ENCODE assay signal across 1 cellular context in the genomic region with DNA sequence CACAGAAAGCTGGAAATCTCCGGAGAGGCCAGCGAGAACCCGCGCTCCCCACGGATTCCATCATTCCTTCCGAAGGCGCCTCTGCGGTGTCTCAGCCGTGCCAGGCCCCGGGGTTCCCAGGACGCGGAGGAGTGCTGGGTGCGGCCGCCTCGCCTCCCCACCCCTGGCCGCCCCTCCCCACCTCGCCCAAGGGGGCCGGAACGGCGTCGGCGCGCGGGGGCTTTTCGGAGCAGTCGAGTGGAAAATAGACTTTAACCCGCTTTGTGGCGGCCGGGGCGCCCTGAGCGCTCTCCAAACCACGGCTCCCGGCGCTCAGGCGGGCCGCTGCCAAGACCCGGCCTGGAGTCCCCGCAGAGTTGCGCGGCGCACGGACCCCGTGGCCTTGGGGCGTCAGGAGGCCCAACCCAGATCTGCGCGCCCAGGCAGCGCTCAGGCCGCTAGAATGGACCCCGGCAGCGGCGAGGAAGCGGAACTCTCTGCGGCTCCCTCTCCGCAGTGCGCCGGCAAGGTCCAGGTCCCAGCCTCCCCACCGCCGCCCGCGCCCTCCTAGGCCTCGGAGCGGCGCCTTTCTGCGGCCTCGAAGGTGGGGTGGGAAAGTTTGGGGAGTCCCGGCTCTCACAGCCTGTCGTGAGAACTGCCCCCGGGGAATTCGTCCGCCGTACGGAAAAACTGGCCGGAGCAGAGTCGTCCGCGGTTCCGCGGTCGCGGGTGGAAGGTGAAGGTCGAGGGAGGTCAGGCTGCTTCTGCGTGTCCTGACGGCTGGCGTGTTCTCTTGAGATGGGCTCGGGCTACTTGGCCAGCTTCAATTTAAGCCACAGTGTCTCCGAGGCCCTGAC.
TF ChIP-seq lines count a peak whose summit lies in the region.

No MANE protein-coding gene starts in this region.

TF ChIP-seq in HepG2, 621 proteins besides CTCF, POLR2A, EP300 and RAD21 (continued from another document and continues in another):
- TF ChIP-seq, protein P1, sequence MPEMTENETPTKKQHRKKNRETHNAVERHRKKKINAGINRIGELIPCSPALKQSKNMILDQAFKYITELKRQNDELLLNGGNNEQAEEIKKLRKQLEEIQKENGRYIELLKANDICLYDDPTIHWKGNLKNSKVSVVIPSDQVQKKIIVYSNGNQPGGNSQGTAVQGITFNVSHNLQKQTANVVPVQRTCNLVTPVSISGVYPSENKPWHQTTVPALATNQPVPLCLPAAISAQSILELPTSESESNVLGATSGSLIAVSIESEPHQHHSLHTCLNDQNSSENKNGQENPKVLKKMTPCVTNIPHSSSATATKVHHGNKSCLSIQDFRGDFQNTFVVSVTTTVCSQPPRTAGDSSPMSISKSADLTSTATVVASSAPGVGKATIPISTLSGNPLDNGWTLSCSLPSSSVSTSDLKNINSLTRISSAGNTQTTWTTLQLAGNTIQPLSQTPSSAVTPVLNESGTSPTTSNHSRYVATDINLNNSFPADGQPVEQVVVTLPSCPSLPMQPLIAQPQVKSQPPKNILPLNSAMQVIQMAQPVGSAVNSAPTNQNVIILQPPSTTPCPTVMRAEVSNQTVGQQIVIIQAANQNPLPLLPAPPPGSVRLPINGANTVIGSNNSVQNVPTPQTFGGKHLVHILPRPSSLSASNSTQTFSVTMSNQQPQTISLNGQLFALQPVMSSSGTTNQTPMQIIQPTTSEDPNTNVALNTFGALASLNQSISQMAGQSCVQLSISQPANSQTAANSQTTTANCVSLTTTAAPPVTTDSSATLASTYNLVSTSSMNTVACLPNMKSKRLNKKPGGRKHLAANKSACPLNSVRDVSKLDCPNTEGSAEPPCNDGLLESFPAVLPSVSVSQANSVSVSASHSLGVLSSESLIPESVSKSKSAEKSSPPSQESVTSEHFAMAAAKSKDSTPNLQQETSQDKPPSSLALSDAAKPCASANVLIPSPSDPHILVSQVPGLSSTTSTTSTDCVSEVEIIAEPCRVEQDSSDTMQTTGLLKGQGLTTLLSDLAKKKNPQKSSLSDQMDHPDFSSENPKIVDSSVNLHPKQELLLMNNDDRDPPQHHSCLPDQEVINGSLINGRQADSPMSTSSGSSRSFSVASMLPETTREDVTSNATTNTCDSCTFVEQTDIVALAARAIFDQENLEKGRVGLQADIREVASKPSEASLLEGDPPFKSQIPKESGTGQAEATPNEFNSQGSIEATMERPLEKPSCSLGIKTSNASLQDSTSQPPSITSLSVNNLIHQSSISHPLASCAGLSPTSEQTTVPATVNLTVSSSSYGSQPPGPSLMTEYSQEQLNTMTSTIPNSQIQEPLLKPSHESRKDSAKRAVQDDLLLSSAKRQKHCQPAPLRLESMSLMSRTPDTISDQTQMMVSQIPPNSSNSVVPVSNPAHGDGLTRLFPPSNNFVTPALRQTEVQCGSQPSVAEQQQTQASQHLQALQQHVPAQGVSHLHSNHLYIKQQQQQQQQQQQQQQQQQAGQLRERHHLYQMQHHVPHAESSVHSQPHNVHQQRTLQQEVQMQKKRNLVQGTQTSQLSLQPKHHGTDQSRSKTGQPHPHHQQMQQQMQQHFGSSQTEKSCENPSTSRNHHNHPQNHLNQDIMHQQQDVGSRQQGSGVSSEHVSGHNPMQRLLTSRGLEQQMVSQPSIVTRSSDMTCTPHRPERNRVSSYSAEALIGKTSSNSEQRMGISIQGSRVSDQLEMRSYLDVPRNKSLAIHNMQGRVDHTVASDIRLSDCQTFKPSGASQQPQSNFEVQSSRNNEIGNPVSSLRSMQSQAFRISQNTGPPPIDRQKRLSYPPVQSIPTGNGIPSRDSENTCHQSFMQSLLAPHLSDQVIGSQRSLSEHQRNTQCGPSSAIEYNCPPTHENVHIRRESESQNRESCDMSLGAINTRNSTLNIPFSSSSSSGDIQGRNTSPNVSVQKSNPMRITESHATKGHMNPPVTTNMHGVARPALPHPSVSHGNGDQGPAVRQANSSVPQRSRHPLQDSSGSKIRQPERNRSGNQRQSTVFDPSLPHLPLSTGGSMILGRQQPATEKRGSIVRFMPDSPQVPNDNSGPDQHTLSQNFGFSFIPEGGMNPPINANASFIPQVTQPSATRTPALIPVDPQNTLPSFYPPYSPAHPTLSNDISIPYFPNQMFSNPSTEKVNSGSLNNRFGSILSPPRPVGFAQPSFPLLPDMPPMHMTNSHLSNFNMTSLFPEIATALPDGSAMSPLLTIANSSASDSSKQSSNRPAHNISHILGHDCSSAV (CRISPR knock-in tag; IDR thresholded peaks at IDR 0.05; ENCODE audit: borderline replicate concordance), result no peak
- TF ChIP-seq SIN3A (IDR thresholded peaks at IDR 0.05; ENCODE audit: borderline replicate concordance, low read depth, low read length), result no peak
- TF ChIP-seq, protein P2, sequence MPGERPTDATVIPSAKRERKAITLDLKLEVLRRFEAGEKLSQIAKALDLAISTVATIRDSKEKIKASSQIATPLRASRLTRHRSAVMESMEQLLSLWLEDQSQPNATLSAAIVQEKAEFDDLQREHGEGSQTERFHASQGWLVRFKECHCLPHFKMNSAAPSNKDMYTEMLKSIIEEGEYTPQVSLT (CRISPR knock-in tag; IDR thresholded peaks at IDR 0.05; ENCODE audit: borderline replicate concordance, low read depth), result no peak
- no peak for TF ChIP-seq ZNF749 (CRISPR knock-in tag; IDR thresholded peaks at IDR 0.05; ENCODE audit: borderline replicate concordance)
- TF ChIP-seq GATAD1 (CRISPR knock-in tag; IDR thresholded peaks at IDR 0.05), result peak; percentile 46; the same call in 1 of the 2 replicates
- TF ChIP-seq TBP (CRISPR knock-in tag; IDR thresholded peaks at IDR 0.05), result no peak
- TF ChIP-seq ZNF788 (CRISPR knock-in tag; IDR thresholded peaks at IDR 0.05; ENCODE audit: borderline replicate concordance), result peak; percentile 84
- TF ChIP-seq PITX1 (CRISPR knock-in tag; IDR thresholded peaks at IDR 0.05), result peak; percentile 80
- no peak for TF ChIP-seq ZNF552 (CRISPR knock-in tag; IDR thresholded peaks at IDR 0.05; ENCODE audit: borderline replicate concordance)
- TF ChIP-seq ZNF761 (CRISPR knock-in tag; conservative IDR thresholded peaks at IDR 0.05), result 0 out of 2 replicates have a peak, but pooled peaks have one; percentile 17
- TF ChIP-seq, protein P3, sequence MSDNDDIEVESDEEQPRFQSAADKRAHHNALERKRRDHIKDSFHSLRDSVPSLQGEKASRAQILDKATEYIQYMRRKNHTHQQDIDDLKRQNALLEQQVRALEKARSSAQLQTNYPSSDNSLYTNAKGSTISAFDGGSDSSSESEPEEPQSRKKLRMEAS (IDR thresholded peaks at IDR 0.05), result peak; percentile 90
- TF ChIP-seq SMAD9 (CRISPR knock-in tag; IDR thresholded peaks at IDR 0.05), result no peak
- no peak for TF ChIP-seq GABPA (IDR thresholded peaks at IDR 0.05; ENCODE audit: low read depth, low read length)
- TF ChIP-seq GABPA (CRISPR knock-in tag; IDR thresholded peaks at IDR 0.05; ENCODE audit: low read depth), result no peak
- TF ChIP-seq KMT2A (CRISPR knock-in tag; IDR thresholded peaks at IDR 0.05), result peak; percentile 57; the same call in 1 of the 2 replicates
- TF ChIP-seq, protein P4, sequence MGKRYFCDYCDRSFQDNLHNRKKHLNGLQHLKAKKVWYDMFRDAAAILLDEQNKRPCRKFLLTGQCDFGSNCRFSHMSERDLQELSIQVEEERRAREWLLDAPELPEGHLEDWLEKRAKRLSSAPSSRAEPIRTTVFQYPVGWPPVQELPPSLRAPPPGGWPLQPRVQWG (CRISPR knock-in tag; IDR thresholded peaks at IDR 0.05; ENCODE audit: borderline replicate concordance, low read depth), result no peak
- TF ChIP-seq IRX3 (CRISPR knock-in tag; IDR thresholded peaks at IDR 0.05; ENCODE audit: borderline replicate concordance, low read depth), result no peak
- 0 out of 2 replicates have a peak, but pooled peaks have one; percentile 25 for TF ChIP-seq NAIF1 (CRISPR knock-in tag; IDR thresholded peaks at IDR 0.05; ENCODE audit: borderline replicate concordance)
- TF ChIP-seq JUN (CRISPR knock-in tag; IDR thresholded peaks at IDR 0.05), result no peak
- TF ChIP-seq PRPF4 (IDR thresholded peaks at IDR 0.05; ENCODE audit: low read depth, low read length, poor library complexity, severe bottlenecking), result no peak
- no peak for TF ChIP-seq ZSCAN25 (CRISPR knock-in tag; IDR thresholded peaks at IDR 0.05)
- TF ChIP-seq ZNF44 (CRISPR knock-in tag; IDR thresholded peaks at IDR 0.05), result 0 out of 2 replicates have a peak, but pooled peaks have one; percentile 13
- no peak for TF ChIP-seq HMG20A (CRISPR knock-in tag; IDR thresholded peaks at IDR 0.05; ENCODE audit: borderline replicate concordance)
- TF ChIP-seq, protein P5, sequence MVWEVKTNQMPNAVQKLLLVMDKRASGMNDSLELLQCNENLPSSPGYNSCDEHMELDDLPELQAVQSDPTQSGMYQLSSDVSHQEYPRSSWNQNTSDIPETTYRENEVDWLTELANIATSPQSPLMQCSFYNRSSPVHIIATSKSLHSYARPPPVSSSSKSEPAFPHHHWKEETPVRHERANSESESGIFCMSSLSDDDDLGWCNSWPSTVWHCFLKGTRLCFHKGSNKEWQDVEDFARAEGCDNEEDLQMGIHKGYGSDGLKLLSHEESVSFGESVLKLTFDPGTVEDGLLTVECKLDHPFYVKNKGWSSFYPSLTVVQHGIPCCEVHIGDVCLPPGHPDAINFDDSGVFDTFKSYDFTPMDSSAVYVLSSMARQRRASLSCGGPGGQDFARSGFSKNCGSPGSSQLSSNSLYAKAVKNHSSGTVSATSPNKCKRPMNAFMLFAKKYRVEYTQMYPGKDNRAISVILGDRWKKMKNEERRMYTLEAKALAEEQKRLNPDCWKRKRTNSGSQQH (CRISPR knock-in tag; IDR thresholded peaks at IDR 0.05; ENCODE audit: low read depth), result 0 out of 2 replicates have a peak, but pooled peaks have one; percentile 74
- no peak for TF ChIP-seq ZNF782 (CRISPR knock-in tag; IDR thresholded peaks at IDR 0.05; ENCODE audit: borderline replicate concordance)
- TF ChIP-seq SALL2 (CRISPR knock-in tag; IDR thresholded peaks at IDR 0.05), result no peak
- TF ChIP-seq, protein P6, sequence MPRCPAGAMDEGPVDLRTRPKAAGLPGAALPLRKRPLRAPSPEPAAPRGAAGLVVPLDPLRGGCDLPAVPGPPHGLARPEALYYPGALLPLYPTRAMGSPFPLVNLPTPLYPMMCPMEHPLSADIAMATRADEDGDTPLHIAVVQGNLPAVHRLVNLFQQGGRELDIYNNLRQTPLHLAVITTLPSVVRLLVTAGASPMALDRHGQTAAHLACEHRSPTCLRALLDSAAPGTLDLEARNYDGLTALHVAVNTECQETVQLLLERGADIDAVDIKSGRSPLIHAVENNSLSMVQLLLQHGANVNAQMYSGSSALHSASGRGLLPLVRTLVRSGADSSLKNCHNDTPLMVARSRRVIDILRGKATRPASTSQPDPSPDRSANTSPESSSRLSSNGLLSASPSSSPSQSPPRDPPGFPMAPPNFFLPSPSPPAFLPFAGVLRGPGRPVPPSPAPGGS (CRISPR knock-in tag; IDR thresholded peaks at IDR 0.05), result 0 out of 2 replicates have a peak, but pooled peaks have one; percentile 50
- peak; percentile 36; the same call in 1 of the 2 replicates for TF ChIP-seq ETV5 (CRISPR knock-in tag; IDR thresholded peaks at IDR 0.05; ENCODE audit: borderline replicate concordance)
- TF ChIP-seq, protein P7, sequence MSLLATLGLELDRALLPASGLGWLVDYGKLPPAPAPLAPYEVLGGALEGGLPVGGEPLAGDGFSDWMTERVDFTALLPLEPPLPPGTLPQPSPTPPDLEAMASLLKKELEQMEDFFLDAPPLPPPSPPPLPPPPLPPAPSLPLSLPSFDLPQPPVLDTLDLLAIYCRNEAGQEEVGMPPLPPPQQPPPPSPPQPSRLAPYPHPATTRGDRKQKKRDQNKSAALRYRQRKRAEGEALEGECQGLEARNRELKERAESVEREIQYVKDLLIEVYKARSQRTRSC (CRISPR knock-in tag; IDR thresholded peaks at IDR 0.05; ENCODE audit: low read depth), result no peak
- TF ChIP-seq KDM1A (CRISPR knock-in tag; IDR thresholded peaks at IDR 0.05), result 0 out of 2 replicates have a peak, but pooled peaks have one; percentile 45
- no peak for TF ChIP-seq MIER2 (CRISPR knock-in tag; IDR thresholded peaks at IDR 0.05)
- no peak for TF ChIP-seq HNRNPH1 (optimal IDR thresholded peaks at IDR 0.05; ENCODE audit: low read depth, low read length)
- TF ChIP-seq RFX3 (CRISPR knock-in tag; IDR thresholded peaks at IDR 0.05), result no peak
- peak; percentile 52; the same call in 1 of the 2 replicates for TF ChIP-seq KMT2B (CRISPR knock-in tag; IDR thresholded peaks at IDR 0.05)
- peak; percentile 28; the same call in 1 of the 2 replicates for TF ChIP-seq ZNF709 (CRISPR knock-in tag; IDR thresholded peaks at IDR 0.05)
- TF ChIP-seq ZNF33B (CRISPR knock-in tag; IDR thresholded peaks at IDR 0.05), result no peak; the same call in 1 of the 2 replicates
- peak; percentile 91 for TF ChIP-seq XRCC5 (optimal IDR thresholded peaks at IDR 0.05; ENCODE audit: low read length)
- no peak for TF ChIP-seq ZNF713 (CRISPR knock-in tag; IDR thresholded peaks at IDR 0.05)
- 0 out of 2 replicates have a peak, but pooled peaks have one; percentile 29 for TF ChIP-seq ZNF766 (CRISPR knock-in tag; IDR thresholded peaks at IDR 0.05; ENCODE audit: borderline replicate concordance)
- peak; percentile 97 for TF ChIP-seq ZNF777 (CRISPR knock-in tag; IDR thresholded peaks at IDR 0.05)
- TF ChIP-seq MLLT10 (CRISPR knock-in tag; IDR thresholded peaks at IDR 0.05), result no peak
- TF ChIP-seq, protein P8, sequence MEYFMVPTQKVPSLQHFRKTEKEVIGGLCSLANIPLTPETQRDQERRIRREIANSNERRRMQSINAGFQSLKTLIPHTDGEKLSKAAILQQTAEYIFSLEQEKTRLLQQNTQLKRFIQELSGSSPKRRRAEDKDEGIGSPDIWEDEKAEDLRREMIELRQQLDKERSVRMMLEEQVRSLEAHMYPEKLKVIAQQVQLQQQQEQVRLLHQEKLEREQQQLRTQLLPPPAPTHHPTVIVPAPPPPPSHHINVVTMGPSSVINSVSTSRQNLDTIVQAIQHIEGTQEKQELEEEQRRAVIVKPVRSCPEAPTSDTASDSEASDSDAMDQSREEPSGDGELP (IDR thresholded peaks at IDR 0.05; ENCODE audit: borderline replicate concordance, low read depth), result peak; percentile 37; the same call in 1 of the 2 replicates
- TF ChIP-seq ZZZ3 (CRISPR knock-in tag; IDR thresholded peaks at IDR 0.05; ENCODE audit: borderline replicate concordance), result 0 out of 2 replicates have a peak, but pooled peaks have one; percentile 62
- TF ChIP-seq, protein P9, sequence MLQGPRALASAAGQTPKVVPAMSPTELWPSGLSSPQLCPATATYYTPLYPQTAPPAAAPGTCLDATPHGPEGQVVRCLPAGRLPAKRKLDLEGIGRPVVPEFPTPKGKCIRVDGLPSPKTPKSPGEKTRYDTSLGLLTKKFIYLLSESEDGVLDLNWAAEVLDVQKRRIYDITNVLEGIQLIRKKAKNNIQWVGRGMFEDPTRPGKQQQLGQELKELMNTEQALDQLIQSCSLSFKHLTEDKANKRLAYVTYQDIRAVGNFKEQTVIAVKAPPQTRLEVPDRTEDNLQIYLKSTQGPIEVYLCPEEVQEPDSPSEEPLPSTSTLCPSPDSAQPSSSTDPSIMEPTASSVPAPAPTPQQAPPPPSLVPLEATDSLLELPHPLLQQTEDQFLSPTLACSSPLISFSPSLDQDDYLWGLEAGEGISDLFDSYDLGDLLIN (CRISPR knock-in tag; IDR thresholded peaks at IDR 0.05; ENCODE audit: borderline replicate concordance), result 0 out of 2 replicates have a peak, but pooled peaks have one; percentile 42
- TF ChIP-seq ZNF572 (CRISPR knock-in tag; IDR thresholded peaks at IDR 0.05), result peak; percentile 74; the same call in 1 of the 2 replicates
- no peak for TF ChIP-seq ARNT (IDR thresholded peaks at IDR 0.05)
- no peak for TF ChIP-seq ZNF432 (CRISPR knock-in tag; IDR thresholded peaks at IDR 0.05; ENCODE audit: borderline replicate concordance)
- TF ChIP-seq THYN1 (CRISPR knock-in tag; IDR thresholded peaks at IDR 0.05; ENCODE audit: borderline replicate concordance, low read depth), result no peak
- 0 out of 2 replicates have a peak, but pooled peaks have one; percentile 47 for TF ChIP-seq ZNF263 (CRISPR knock-in tag; IDR thresholded peaks at IDR 0.05)
- peak; percentile 70; the same call in 1 of the 2 replicates for TF ChIP-seq ZIK1 (CRISPR knock-in tag; IDR thresholded peaks at IDR 0.05; ENCODE audit: borderline replicate concordance, low read depth)
- no peak for TF ChIP-seq PCBP1 (IDR thresholded peaks at IDR 0.05; ENCODE audit: borderline replicate concordance, low read depth, low read length)
